ENCODE assay signal across 9 cellular contexts in the genomic region with DNA sequence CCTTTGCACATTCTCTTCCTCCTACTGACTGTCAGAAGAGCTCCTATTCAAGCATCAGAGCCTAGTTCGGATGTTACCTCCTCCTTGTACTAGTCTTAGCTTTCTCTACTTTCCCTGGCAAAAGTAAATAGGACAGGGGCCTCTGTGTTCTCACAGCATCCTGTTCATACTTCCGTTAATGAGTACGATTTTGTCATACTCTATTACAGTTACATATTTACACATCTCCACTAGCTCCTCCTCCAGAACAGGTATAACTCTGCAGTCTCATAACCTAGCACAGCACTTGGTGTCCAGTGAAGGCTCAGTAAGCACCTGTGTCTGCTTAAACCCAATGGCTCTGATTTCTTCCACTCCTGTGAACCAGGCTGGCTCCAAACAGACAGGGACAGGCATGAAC. TPM values are rescaled to one million over a fixed set of nuclear protein-coding genes. Genes with fewer than 3 reads are reported as not detected.
DNase-seq lines count a peak whose midpoint lies in the region; ATAC-seq and TF ChIP-seq lines count a peak whose summit lies in the region.
"Had no signal": no experiment of that assay in that cellular context is flagged by ENCODE, and none has a peak within 500 bp of the region (broad histone marks: within the 10 kb centered on the region; RNA-seq: fewer than 3 reads in every experiment).

No MANE protein-coding gene starts in this region.

- H3K4ac ChIP-seq in mesendoderm (ENCODE audit: low read depth, low read length) = no peak overlapping the region

- CTCF ChIA-PET in activated naive CD4-positive, alpha-beta T cell treated with anti-CD3 and anti-CD28 coated beads, Interleukin-2, amount 10 ng/mL, durations not matched to agents 7 days and 5 days (lab: Charles Lee) = interaction anchor here (1.0 kb wide), 1 partner anchor 17 kb away, joined by 3 read pairs; no protein-coding TSS in a partner anchor

- H3K4me3 ChIP-seq in adipocyte (ENCODE audit: low read length) = peak overlapping the region; percentile 71
- H3K4me3 ChIP-seq in mesendoderm (ENCODE audit: low read length) = no peak overlapping the region

- peaks cover 36% of the 10 kb centered on the region for H3K36me3 ChIP-seq in adipocyte (ENCODE audit: control insufficient read depth, insufficient read depth, low read length, severe bottlenecking)
- H3K36me3 ChIP-seq in mesendoderm (ENCODE audit: control insufficient read depth, insufficient read depth, low read length) = no peaks in the 10 kb centered on the region

- H3K36me3 Mint-ChIP-seq in activated naive CD4-positive, alpha-beta T cell treated with anti-CD3 and anti-CD28 coated beads, Interleukin-2, amount 10 ng/mL, durations not matched to agents 7 days and 5 days = peaks cover 40% of the 10 kb centered on the region
- peaks cover 7% of the 10 kb centered on the region for H3K36me3 Mint-ChIP-seq in type B pancreatic cell

- WGBS in mesendoderm (ENCODE audit: extremely low coverage, insufficient coverage, low lambda C conversion rate) = no CpG with 5 or more reads among the region's 3 CpGs

- no peak overlapping the region for H2BK15ac ChIP-seq in mesendoderm (replicated peaks; ENCODE audit: low read depth)

- H3K4me1 Mint-ChIP-seq in activated naive CD4-positive, alpha-beta T cell treated with anti-CD3 and anti-CD28 coated beads, Interleukin-2, amount 10 ng/mL, durations not matched to agents 7 days and 5 days = peaks cover 70% of the 10 kb centered on the region
- peaks cover 56% of the 10 kb centered on the region for H3K4me1 Mint-ChIP-seq in type B pancreatic cell (ENCODE audit: unreplicated experiment)

- H3K79me2 ChIP-seq in mesendoderm (ENCODE audit: control insufficient read depth, insufficient read depth, low read length) = peaks cover 24% of the 10 kb centered on the region

- no peaks in the 10 kb centered on the region for H3K9me3 Mint-ChIP-seq in activated naive CD4-positive, alpha-beta T cell treated with anti-CD3 and anti-CD28 coated beads, Interleukin-2, amount 10 ng/mL, durations not matched to agents 7 days and 5 days
- no peaks in the 10 kb centered on the region for H3K9me3 Mint-ChIP-seq in type B pancreatic cell

- H3K23ac ChIP-seq in mesendoderm (ENCODE audit: low read length) = no peak overlapping the region

- no peak overlapping the region for H3K4me2 ChIP-seq in mesendoderm (ENCODE audit: low read length)

- H3K27ac ChIP-seq in mesendoderm (ENCODE audit: low read depth, low read length) = no peak overlapping the region

- no peak for DNase-seq in activated naive CD4-positive, alpha-beta T cell treated with anti-CD3 and anti-CD28 coated beads, Interleukin-2, amount 10 ng/mL, durations not matched to agents 7 days and 5 days
- no peak for DNase-seq in activated naive CD4-positive, alpha-beta T cell treated with anti-CD3 and anti-CD28 coated beads, Interleukin-2, amount 50 U/mL, for 16 hours
- DNase-seq in adipocyte (ENCODE audit: low read depth) = no peak
- DNase-seq in mesendoderm = no peak
- DNase-seq in type B pancreatic cell (ENCODE audit: extremely low spot score, unreplicated experiment) = no peak
- no peak for DNase-seq in GM19238 (ENCODE audit: insufficient read length, low spot score)
- DNase-seq in DMS153 treated with DMSO at 0.1 percent for 48 hours (lab: John Stamatoyannopoulos, UW; ENCODE audit: unreplicated experiment) = no peak
- DNase-seq: nucleus accumbens had no signal

- H3K9me3 ChIP-seq in adipocyte (ENCODE audit: control insufficient read depth, low read length) = no peaks in the 10 kb centered on the region

- H3K27me3 ChIP-seq in adipocyte (replicated peaks; ENCODE audit: control insufficient read depth, insufficient read depth, low read length) (no peaks in the 10 kb centered on the region), mesendoderm (ENCODE audit: insufficient read depth, low read length, poor library complexity) (no peaks in the 10 kb centered on the region)

- H3K18ac ChIP-seq in mesendoderm (ENCODE audit: low read length) = no peak overlapping the region

- ATAC-seq in HG03097 (IDR thresholded peaks at IDR 0.05; ENCODE audit: low FRiP score, unreplicated experiment) = no peak

- H3K4me1 ChIP-seq in adipocyte (ENCODE audit: control insufficient read depth, insufficient read depth, low read length) (peaks cover 47% of the 10 kb centered on the region), mesendoderm (ENCODE audit: control insufficient read depth, low read depth, low read length) (peaks cover 14% of the 10 kb centered on the region)

- H3K56ac ChIP-seq in mesendoderm (ENCODE audit: low read length) = peak overlapping the region; percentile 39

- H3K4me3 Mint-ChIP-seq in activated naive CD4-positive, alpha-beta T cell treated with anti-CD3 and anti-CD28 coated beads, Interleukin-2, amount 10 ng/mL, durations not matched to agents 7 days and 5 days = peak overlapping the region; percentile 44
- H3K4me3 Mint-ChIP-seq in type B pancreatic cell = peak overlapping the region; percentile 20

- H3K79me1 ChIP-seq in mesendoderm (ENCODE audit: low read length) = peaks cover 32% of the 10 kb centered on the region

- no peak overlapping the region for H2BK120ac ChIP-seq in mesendoderm (ENCODE audit: low read depth, low read length)

- H3K9ac ChIP-seq in adipocyte (ENCODE audit: low read length) (peak overlapping the region; percentile 89), mesendoderm (ENCODE audit: low read length) (no peak overlapping the region)

- H2AK5ac ChIP-seq in mesendoderm (ENCODE audit: low read length) = no peak overlapping the region

- H4K8ac ChIP-seq in mesendoderm (ENCODE audit: low read depth, low read length) = no peak overlapping the region

- no peak overlapping the region for H4K5ac ChIP-seq in mesendoderm (ENCODE audit: low read length)

- no peaks in the 10 kb centered on the region for H3K27me3 Mint-ChIP-seq in activated naive CD4-positive, alpha-beta T cell treated with anti-CD3 and anti-CD28 coated beads, Interleukin-2, amount 10 ng/mL, durations not matched to agents 7 days and 5 days
- no peaks in the 10 kb centered on the region for H3K27me3 Mint-ChIP-seq in type B pancreatic cell

- no peak for TF ChIP-seq CTCF in type B pancreatic cell (conservative IDR thresholded peaks at IDR 0.05)

- no peak overlapping the region for H2BK5ac ChIP-seq in mesendoderm (ENCODE audit: low read length)

- H3K27ac Mint-ChIP-seq in activated naive CD4-positive, alpha-beta T cell treated with anti-CD3 and anti-CD28 coated beads, Interleukin-2, amount 10 ng/mL, durations not matched to agents 7 days and 5 days = peak overlapping the region; percentile 86
- H3K27ac Mint-ChIP-seq in type B pancreatic cell = peak overlapping the region; percentile 54

RNA-seq across cellular contexts. Expression of a gene that starts 7.0 kb away (rescaled TPM):
- polyA plus RNA-seq in mesendoderm (2013, experiment 1 of 2) = 15.8 TPM
- polyA plus RNA-seq in mesendoderm (2013, experiment 2 of 2) = 14.4 TPM
- total RNA-seq in type B pancreatic cell (ENCODE audit: low replicate concordance) = 35.1 and 49.1 TPM in 2 replicates
